9 cellular contexts compared by ENCODE assay signal in the genomic region with DNA sequence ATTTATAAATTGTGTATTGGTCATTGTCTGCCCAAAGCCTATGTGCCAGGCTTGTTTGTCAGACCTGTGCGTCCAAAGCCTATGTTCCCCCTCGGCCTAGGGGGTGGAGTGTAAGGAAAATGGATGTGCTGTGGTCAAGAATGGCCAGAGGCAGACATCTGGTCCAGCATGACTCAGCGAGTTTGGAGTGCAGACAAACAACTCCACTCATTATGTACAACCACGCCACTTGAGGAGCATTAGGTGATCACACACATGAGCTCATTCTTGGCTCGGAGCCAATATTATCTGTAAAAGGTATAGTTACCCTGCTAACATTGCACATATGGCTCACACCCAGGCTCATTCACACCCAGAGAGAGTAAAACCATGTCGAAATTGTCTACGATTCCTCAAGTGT.
DNase-seq lines count a peak whose midpoint lies in the region; ATAC-seq and TF ChIP-seq lines count a peak whose summit lies in the region.
"Had no signal": no experiment of that assay in that cellular context is flagged by ENCODE, and none has a peak within 500 bp of the region (broad histone marks: within the 10 kb centered on the region; RNA-seq: fewer than 3 reads in every experiment).

No MANE protein-coding gene starts in this region.

- TF ChIP-seq CTCF in AG04450 (IDR thresholded peaks at IDR 0.05; ENCODE audit: low read depth, low read length) (no peak), fibroblast of mammary gland (conservative IDR thresholded peaks at IDR 0.05; ENCODE audit: control insufficient read depth, insufficient read depth, low read depth, low read length) (no peak)
- no peak for TF ChIP-seq CTCF in activated CD8-positive, alpha-beta T cell treated with anti-CD3 and anti-CD28 coated beads for 36 hours (IDR thresholded peaks at IDR 0.05)

- DNase-seq in AG04450 (ENCODE audit: low read depth, low spot score), result peak; percentile 41
- DNase-seq in HuH-7.5 (ENCODE audit: low spot score), result peak; percentile 25
- DNase-seq in NCI-H774 (lab: John Stamatoyannopoulos, UW), result peak; percentile 94
- peak; percentile 97 for DNase-seq in fibroblast of mammary gland (ENCODE audit: low read depth)
- no peak for DNase-seq in activated CD8-positive, alpha-beta T cell treated with anti-CD3 and anti-CD28 coated beads for 36 hours
- no peak for DNase-seq in NOMO-1 treated with DMSO at 0.1 percent for 48 hours (lab: John Stamatoyannopoulos, UW; ENCODE audit: unreplicated experiment)
- DNase-seq in COLO829 (ENCODE audit: low spot score), result no peak
- DNase-seq: Caco-2 had no signal

- H3K27me3 Mint-ChIP-seq in activated CD8-positive, alpha-beta T cell treated with anti-CD3 and anti-CD28 coated beads for 36 hours, result no peaks in the 10 kb centered on the region

- no peaks in the 10 kb centered on the region for H3K4me1 Mint-ChIP-seq in activated CD8-positive, alpha-beta T cell treated with anti-CD3 and anti-CD28 coated beads for 36 hours (ENCODE audit: low read depth)

- intact Hi-C loops in activated CD8-positive, alpha-beta T cell treated with anti-CD3 and anti-CD28 coated beads for 36 hours (cut with micrococcal nuclease), result no loop called here

- no peak for ATAC-seq in activated CD8-positive, alpha-beta T cell treated with anti-CD3 and anti-CD28 coated beads for 36 hours
- no peak for ATAC-seq in HG03571 (IDR thresholded peaks at IDR 0.05; ENCODE audit: unreplicated experiment)

- POLR2A ChIA-PET in AG04450 (lab: Yijun Ruan, JAX), result no interaction called here
- POLR2A ChIA-PET in activated CD8-positive, alpha-beta T cell treated with anti-CD3 and anti-CD28 coated beads for 36 hours (lab: Charles Lee), result no interaction called here

- peaks cover 18% of the 10 kb centered on the region; the same call in 1 of the 2 replicates for H3K9me3 ChIP-seq in AG04450 (ENCODE audit: control insufficient read depth, insufficient read depth, low read length)
- H3K9me3 ChIP-seq: Caco-2 had no signal

- H3K4me3 Mint-ChIP-seq in activated CD8-positive, alpha-beta T cell treated with anti-CD3 and anti-CD28 coated beads for 36 hours, result no peak overlapping the region

- H3K9me3 Mint-ChIP-seq in activated CD8-positive, alpha-beta T cell treated with anti-CD3 and anti-CD28 coated beads for 36 hours, result peaks cover 7% of the 10 kb centered on the region

- CTCF ChIA-PET in AG04450 (lab: Charles Lee), result no interaction called here
- CTCF ChIA-PET in activated CD8-positive, alpha-beta T cell treated with anti-CD3 and anti-CD28 coated beads for 36 hours (lab: Charles Lee), result no interaction called here

- H3K27ac ChIP-seq in AG04450 (ENCODE audit: low read depth, low read length), result no peak overlapping the region

- H3K36me3 Mint-ChIP-seq in activated CD8-positive, alpha-beta T cell treated with anti-CD3 and anti-CD28 coated beads for 36 hours (ENCODE audit: low read depth), result no peaks in the 10 kb centered on the region

- H3K4me3 ChIP-seq in AG04450 (ENCODE audit: low read depth, low read length), result no peak overlapping the region
- H3K4me3 ChIP-seq in fibroblast of mammary gland (ENCODE audit: control insufficient read depth, low read depth, low read length), result no peak overlapping the region

- no peak overlapping the region for H3K27ac Mint-ChIP-seq in activated CD8-positive, alpha-beta T cell treated with anti-CD3 and anti-CD28 coated beads for 36 hours

- H3K27me3 ChIP-seq in AG04450 (ENCODE audit: control insufficient read depth, insufficient read depth, low read length), result no peaks in the 10 kb centered on the region

Comparison
In these comparisons a context has a peak if more than half of its experiments do, and no peak if none do; other contexts are left out.
1. DNase-seq: peak in AG04450 (single experiment), HuH-7.5 (single experiment), NCI-H774 (single experiment) and fibroblast of mammary gland (single experiment); none in activated CD8-positive, alpha-beta T cell treated with anti-CD3 and anti-CD28 coated beads for 36 hours (single experiment), NOMO-1 treated with DMSO at 0.1 percent for 48 hours (single experiment) and COLO829 (single experiment).